Comparison of ENCODE assay signal across 8 cellular contexts in the genomic region with DNA sequence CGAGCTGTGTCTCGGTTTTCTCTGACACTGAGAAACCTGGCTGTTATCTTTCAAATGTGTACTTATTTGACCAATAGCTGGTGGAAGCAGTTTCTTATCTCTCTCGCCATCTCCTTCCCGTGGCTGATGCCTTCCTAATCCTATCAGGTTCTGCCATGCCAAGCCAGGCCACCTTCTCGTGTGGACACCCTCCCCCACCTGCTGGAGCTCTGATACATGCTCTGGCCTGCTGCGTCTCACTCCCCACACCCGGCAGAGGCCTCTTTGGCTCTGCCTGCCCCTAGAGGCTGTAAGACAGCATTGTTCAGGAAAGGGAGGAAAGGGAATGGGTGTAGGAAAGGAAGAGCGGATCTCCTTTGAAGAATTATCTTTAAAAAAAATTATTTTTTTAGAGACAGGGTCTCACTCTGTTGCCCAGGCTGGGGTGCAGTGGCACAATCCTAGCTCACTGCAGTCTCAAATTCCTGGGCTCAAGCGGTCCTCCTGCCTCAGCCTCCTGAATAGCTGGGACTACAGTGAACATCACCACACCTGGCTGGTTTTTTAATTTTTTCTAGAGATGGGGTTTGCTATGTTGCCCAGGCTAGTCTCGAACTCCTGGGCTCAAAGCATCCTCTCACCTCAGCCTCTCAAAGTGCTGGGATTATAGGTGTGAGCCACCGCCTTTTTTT. TPM values are rescaled to one million over a fixed set of nuclear protein-coding genes. Genes with fewer than 3 reads are reported as not detected.
DNase-seq lines count a peak whose midpoint lies in the region; ATAC-seq and TF ChIP-seq lines count a peak whose summit lies in the region.

No MANE protein-coding gene starts in this region.

- no peaks in the 10 kb centered on the region for H3K36me3 ChIP-seq in CD8-positive, alpha-beta memory T cell (ENCODE audit: insufficient read depth, low read length)
- no peaks in the 10 kb centered on the region for H3K36me3 ChIP-seq in suprapubic skin

- peaks cover 16% of the 10 kb centered on the region for H3K4me1 ChIP-seq in CD8-positive, alpha-beta memory T cell (ENCODE audit: insufficient read depth, low read length)
- H3K4me1 ChIP-seq in suprapubic skin = peaks cover 57% of the 10 kb centered on the region

- TF ChIP-seq POLR2A in suprapubic skin (IDR thresholded peaks at IDR 0.05) = no peak

- POLR2A ChIA-PET in CD8-positive, alpha-beta memory T cell (lab: Charles Lee) = interaction anchor here (1.0 kb wide), 1 partner anchor 422 kb away, joined by 6 read pairs; the partner anchor contains the start of gene ZNF267

- H3K4me1 Mint-ChIP-seq in CD8-positive, alpha-beta memory T cell = peaks cover 25 to 41% (median 39%) of the 10 kb centered on the region in 3 donors
- H3K4me1 Mint-ChIP-seq in brain = peaks cover 59% of the 10 kb centered on the region

- H3K4me3 ChIP-seq in CD8-positive, alpha-beta memory T cell (ENCODE audit: low read length) = no peak overlapping the region
- no peak overlapping the region for H3K4me3 ChIP-seq in suprapubic skin

- DNase-seq in CD8-positive, alpha-beta memory T cell = no peak
- DNase-seq in HCEC 1CT = peak; percentile 76
- DNase-seq in NCI-H510A (lab: John Stamatoyannopoulos, UW) = peak; percentile 67
- DNase-seq in kidney tubule cell (ENCODE audit: low spot score) = peak; percentile 83
- peak; percentile 70 to 75 for DNase-seq in suprapubic skin (ENCODE audit: low spot score in 2 of 2)
- no peak for DNase-seq in activated CD4-positive, CD25-positive, alpha-beta regulatory T cell treated with anti-CD3 and anti-CD28 coated beads, Interleukin-2, amount 50 U/mL, for 72 hours

- CTCF ChIA-PET in CD8-positive, alpha-beta memory T cell (lab: Charles Lee) = interaction anchor here (1.0 to 1.5 kb wide), 5 partner anchors 9 to 417 kb away, joined by 3 to 12 read pairs (median 4); partner anchors contain the start of gene ZNF843

- no peaks in the 10 kb centered on the region for H3K27me3 ChIP-seq in CD8-positive, alpha-beta memory T cell (ENCODE audit: insufficient read depth, low read length, poor library complexity, severe bottlenecking)
- no peaks in the 10 kb centered on the region for H3K27me3 ChIP-seq in suprapubic skin

- no peaks in the 10 kb centered on the region for H3K27me3 Mint-ChIP-seq in CD8-positive, alpha-beta memory T cell
- H3K27me3 Mint-ChIP-seq in brain = no peaks in the 10 kb centered on the region

- no peak overlapping the region for H3K4me3 Mint-ChIP-seq in CD8-positive, alpha-beta memory T cell
- H3K4me3 Mint-ChIP-seq in brain = peak overlapping the region in 4 of 5 experiments; percentile 47 to 73 (median 66)

- no peak for TF ChIP-seq EP300 in suprapubic skin (IDR thresholded peaks at IDR 0.05)

- ATAC-seq in HG03342 (IDR thresholded peaks at IDR 0.05; ENCODE audit: unreplicated experiment) = no peak

- H3K9me3 ChIP-seq in CD8-positive, alpha-beta memory T cell (ENCODE audit: low read length) = no peaks in the 10 kb centered on the region
- no peaks in the 10 kb centered on the region for H3K9me3 ChIP-seq in suprapubic skin

- no peak overlapping the region for H3K27ac ChIP-seq in CD8-positive, alpha-beta memory T cell (ENCODE audit: low read depth, low read length)
- peak overlapping the region; percentile 91 for H3K27ac ChIP-seq in suprapubic skin

- no peaks in the 10 kb centered on the region for H3K9me3 Mint-ChIP-seq in CD8-positive, alpha-beta memory T cell
- H3K9me3 Mint-ChIP-seq in brain = no peaks in the 10 kb centered on the region

- WGBS in suprapubic skin = 45% methylated on average over 11 of the region's 11 CpGs

- TF ChIP-seq CTCF in brain (conservative IDR thresholded peaks at IDR 0.05) = peak; percentile 48 to 71
- TF ChIP-seq CTCF in suprapubic skin (IDR thresholded peaks at IDR 0.05) = peak; percentile 50 to 69

- H3K36me3 Mint-ChIP-seq in CD8-positive, alpha-beta memory T cell = peaks cover 0 to 9% (median 4%) of the 10 kb centered on the region in 3 donors
- no peaks in the 10 kb centered on the region for H3K36me3 Mint-ChIP-seq in brain

- H3K27ac Mint-ChIP-seq in CD8-positive, alpha-beta memory T cell = peak overlapping the region in 5 of 8 donors; percentile 19 to 95 (median 54)
- peak overlapping the region; percentile 63 to 91 (median 82) for H3K27ac Mint-ChIP-seq in brain

RNA-seq across cellular contexts. Expression of gene ARMC5, which starts 7.5 kb away (rescaled TPM):
- 10 to 100 TPM; 14.3 to 15.9 TPM for total RNA-seq in CD8-positive, alpha-beta memory T cell
- 9.8 TPM for polyA plus RNA-seq in CD8-positive, alpha-beta memory T cell
- 19.2 TPM for polyA plus RNA-seq in brain (ENCODE audit: insufficient read depth, low read depth, low replicate concordance)
- total RNA-seq in suprapubic skin = 10 to 100 TPM in 3 of 4 donors, 1 to 10 TPM in 1; 9.7 to 24.3 (median 17.9) TPM

RNA-seq across cellular contexts. Expression of gene ZNF843, which starts 9.2 kb away (rescaled TPM):
- total RNA-seq in CD8-positive, alpha-beta memory T cell = under 1 TPM; 0.11 to 0.18 TPM
- polyA plus RNA-seq in CD8-positive, alpha-beta memory T cell = 0.23 TPM
- polyA plus RNA-seq in brain (ENCODE audit: insufficient read depth, low read depth, low replicate concordance) = 1.4 TPM
- 1 to 10 TPM; 1.0 to 5.3 (median 1.8) TPM for total RNA-seq in suprapubic skin

RNA-seq across cellular contexts. Expression of gene TGFB1I1, which starts 20.1 kb away (rescaled TPM):
- total RNA-seq in CD8-positive, alpha-beta memory T cell = 1 to 10 TPM in 1 of 2 experiments, under 1 TPM in 1; 0.59 to 1.1 TPM
- polyA plus RNA-seq in CD8-positive, alpha-beta memory T cell = not detected
- 15.8 TPM for polyA plus RNA-seq in brain (ENCODE audit: insufficient read depth, low read depth, low replicate concordance)
- 10 to 100 TPM; 13.2 to 18.8 (median 14.6) TPM for total RNA-seq in suprapubic skin

RNA-seq across cellular contexts. Expression of gene COX6A2, which starts 23.7 kb away (rescaled TPM):
- total RNA-seq in CD8-positive, alpha-beta memory T cell = not detected
- not detected for polyA plus RNA-seq in CD8-positive, alpha-beta memory T cell
- polyA plus RNA-seq in brain (ENCODE audit: insufficient read depth, low read depth, low replicate concordance) = 1.8 TPM
- total RNA-seq in suprapubic skin = not detected

RNA-seq across cellular contexts. Expression of gene SLC5A2, which starts 31.1 kb away (rescaled TPM):
- total RNA-seq in CD8-positive, alpha-beta memory T cell = under 1 TPM in 1 of 2 experiments, not detected in 1; 0.24 TPM
- 2.0 TPM for polyA plus RNA-seq in CD8-positive, alpha-beta memory T cell
- polyA plus RNA-seq in brain (ENCODE audit: insufficient read depth, low read depth, low replicate concordance) = 3.7 TPM
- total RNA-seq in suprapubic skin = 1 to 10 TPM in 2 of 4 donors, not detected in 2; 1.1 to 1.4 TPM

Comparison
In these comparisons a context has a peak if more than half of its experiments do, and no peak if none do; other contexts are left out.
1. DNase-seq: peak in HCEC 1CT (single experiment), NCI-H510A (single experiment), kidney tubule cell (single experiment) and suprapubic skin (2 of 2); none in CD8-positive, alpha-beta memory T cell (0 of 5) and activated CD4-positive, CD25-positive, alpha-beta regulatory T cell treated with anti-CD3 and anti-CD28 coated beads, Interleukin-2, amount 50 U/mL, for 72 hours (single experiment).
2. H3K4me3 Mint-ChIP-seq: peak in brain (4 of 5); none in CD8-positive, alpha-beta memory T cell (0 of 7).
3. RNA of gene TGFB1I1, which starts 20.1 kb away (total RNA-seq): 13.2 to 18.8 TPM in suprapubic skin; 0.59 to 1.1 TPM in CD8-positive, alpha-beta memory T cell; every median in the first group is over 4 times any median in the second.